ENCODE assay signal across 8 cellular contexts in genomic region chr11:59551651-59552521, GRCh38. TPM values are rescaled to one million over a fixed set of nuclear protein-coding genes. Genes with fewer than 3 reads are reported as not detected.
DNase-seq lines count a peak whose midpoint lies in the region; ATAC-seq, FAIRE-seq and TF ChIP-seq lines count a peak whose summit lies in the region.

No MANE protein-coding gene starts in this region.

- no peaks in the 10 kb centered on the region; a peak in 2 of 7 replicates for H3K36me3 Mint-ChIP-seq in H9 (ENCODE audit: insufficient read depth in 1 of 3, low read depth in 3 of 3)
- no peaks in the 10 kb centered on the region for H3K36me3 Mint-ChIP-seq in chondrocyte (ENCODE audit: low read depth)

- DNase-seq in AG04449 (ENCODE audit: low read depth, low spot score) = peak; percentile 57
- DNase-seq in H9 = peak; percentile 36
- peak; percentile 64 for DNase-seq in RCC 7860 (ENCODE audit: low spot score)
- no peak for DNase-seq in chondrocyte (ENCODE audit: low spot score)
- DNase-seq in lower lobe of right lung = no peak
- peak in 1 of 2 donors; percentile 56 for DNase-seq in thyroid gland

- peaks cover 18% of the 10 kb centered on the region for H3K27me3 Mint-ChIP-seq in H9 (ENCODE audit: low read depth)
- no peaks in the 10 kb centered on the region for H3K27me3 Mint-ChIP-seq in chondrocyte (ENCODE audit: low read depth)

- peaks cover 12% of the 10 kb centered on the region for H3K23me2 ChIP-seq in H9 (ENCODE audit: insufficient read length, low read depth, low read length, poor library complexity, severe bottlenecking)

- H2AFZ ChIP-seq in H9 (ENCODE audit: low read length) = no peak overlapping the region

- no peak overlapping the region for H3K56ac ChIP-seq in H9 (ENCODE audit: insufficient read length, low read depth, low read length)

- H3K27ac Mint-ChIP-seq in H9 (peak overlapping the region in 1 of 3 experiments; percentile 31; a peak in 1 of 7 replicates), chondrocyte (ENCODE audit: unreplicated experiment) (peak overlapping the region; percentile 96)

- H3K9me3 ChIP-seq in H9 (ENCODE audit: control insufficient read depth, low read depth, low read length) = no peaks in the 10 kb centered on the region
- no peaks in the 10 kb centered on the region for H3K9me3 ChIP-seq in lower lobe of right lung
- H3K9me3 ChIP-seq in thyroid gland = no peaks in the 10 kb centered on the region

- no peaks in the 10 kb centered on the region for H4K20me1 ChIP-seq in H9 (ENCODE audit: control insufficient read depth, insufficient read depth, insufficient read length)

- H3K4me3 Mint-ChIP-seq in H9 (peak overlapping the region; percentile 72 to 84), chondrocyte (ENCODE audit: unreplicated experiment) (peak overlapping the region; percentile 85)

- no peak overlapping the region for H3T11ph ChIP-seq in H9 (ENCODE audit: low read length)

- H3K18ac ChIP-seq in H9 (ENCODE audit: insufficient read length, low read depth, low read length) = no peak overlapping the region

- no peaks in the 10 kb centered on the region for H3K36me3 ChIP-seq in lower lobe of right lung
- no peaks in the 10 kb centered on the region for H3K36me3 ChIP-seq in thyroid gland

- ATAC-seq in lower lobe of right lung (peak in 1 of 2 donors; percentile 46), GM19467 (IDR thresholded peaks at IDR 0.05; ENCODE audit: unreplicated experiment) (no peak), HG03159 (IDR thresholded peaks at IDR 0.05; ENCODE audit: unreplicated experiment) (no peak)

- CTCF ChIA-PET in AG04449 (lab: Yijun Ruan, JAX) = interaction anchor here (4.0 kb wide), 1 partner anchor 14 kb away, joined by 38 read pairs; no protein-coding TSS in a partner anchor

- H4K91ac ChIP-seq in H9 (ENCODE audit: insufficient read length, low read depth, low read length) = no peak overlapping the region

- H3K4me3 ChIP-seq in AG04449 (ENCODE audit: low read depth, low read length) (peak overlapping the region; percentile 71), lower lobe of right lung (peak overlapping the region; percentile 56), thyroid gland (replicated peaks in 1 of 3) (peak overlapping the region in 2 of 3 donors; percentile 34 to 69)

- no peak for FAIRE-seq in RCC 7860 (lab: Jason Lieb, UNC)

- no CpG with 5 or more reads among the region's 30 CpGs for WGBS in H9 (ENCODE audit: extremely low coverage, insufficient read length, low lambda C conversion rate)
- WGBS in thyroid gland, 2 donors = 10 to 14% methylated on average over 30 of the region's 30 CpGs

- peaks cover 2 to 8% of the 10 kb centered on the region in 2 experiments; a peak in 2 of 5 replicates for H3K9me3 Mint-ChIP-seq in H9
- H3K9me3 Mint-ChIP-seq in chondrocyte (ENCODE audit: low read depth) = no peaks in the 10 kb centered on the region

- H3K27me3 ChIP-seq in H9 (ENCODE audit: insufficient read depth, low read length) (no peaks in the 10 kb centered on the region), lower lobe of right lung (ENCODE audit: low read depth) (no peaks in the 10 kb centered on the region), thyroid gland (no peaks in the 10 kb centered on the region)

- no peak overlapping the region for H2BK120ac ChIP-seq in H9 (ENCODE audit: low read depth, low read length, poor library complexity, severe bottlenecking)

- no peak overlapping the region for H3K4ac ChIP-seq in H9 (ENCODE audit: low read depth, low read length)

- H3K4me1 ChIP-seq in H9 (ENCODE audit: insufficient read depth, low read length) = 0 out of 2 replicates have a peak, but pooled peaks cover 4% of the 10 kb centered on the region
- peaks cover 27% of the 10 kb centered on the region for H3K4me1 ChIP-seq in lower lobe of right lung
- H3K4me1 ChIP-seq in thyroid gland = peaks cover 0 to 10% of the 10 kb centered on the region in 2 donors

- H3K79me1 ChIP-seq in H9 (ENCODE audit: insufficient read depth, low read depth, low read length, poor library complexity, severe bottlenecking) = no peaks in the 10 kb centered on the region

- no peak overlapping the region for H2BK20ac ChIP-seq in H9 (ENCODE audit: low read depth, low read length, poor library complexity, severe bottlenecking)

- POLR2A ChIA-PET in AG04449 (lab: Yijun Ruan, JAX) = interaction anchor here (1.5 kb wide), 1 partner anchor 9 kb away, joined by 4 read pairs; no protein-coding TSS in a partner anchor

- no peak for TF ChIP-seq POLR2A in thyroid gland (IDR thresholded peaks at IDR 0.05)

- no peaks in the 10 kb centered on the region for H3K79me2 ChIP-seq in H9 (ENCODE audit: insufficient read depth, low read length)

- no peak overlapping the region for H4K8ac ChIP-seq in H9 (replicated peaks; ENCODE audit: insufficient read length, low read depth, low read length)

- H3K4me1 Mint-ChIP-seq in H9 (peaks cover 17 to 25% of the 10 kb centered on the region in 2 experiments), chondrocyte (ENCODE audit: low read depth) (peaks cover 35% of the 10 kb centered on the region)

- TF ChIP-seq CTCF in AG04449 (IDR thresholded peaks at IDR 0.05; ENCODE audit: insufficient read depth, low read length, missing control alignments) (no peak), H9 (conservative IDR thresholded peaks at IDR 0.05) (no peak), chondrocyte (IDR thresholded peaks at IDR 0.05) (no peak), lower lobe of right lung (IDR thresholded peaks at IDR 0.05) (no peak), thyroid gland (IDR thresholded peaks at IDR 0.05) (no peak)

- no peak overlapping the region for H3K23ac ChIP-seq in H9 (ENCODE audit: insufficient read length, low read depth, low read length)

- H3K4me2 ChIP-seq in H9 (ENCODE audit: insufficient read depth, insufficient read length, low read length) = peak overlapping the region; percentile 92

- H3K27ac ChIP-seq in H9 (ENCODE audit: insufficient read length, low read depth, low read length) = no peak overlapping the region
- peak overlapping the region; percentile 76 for H3K27ac ChIP-seq in lower lobe of right lung
- peak overlapping the region; percentile 87 to 90 (median 89) for H3K27ac ChIP-seq in thyroid gland

- no peak overlapping the region for H3K9ac ChIP-seq in H9 (ENCODE audit: extremely low read depth, insufficient read length, low read length)

- no peak overlapping the region for H4K5ac ChIP-seq in H9 (ENCODE audit: insufficient read length, low read depth, low read length)

- no peak overlapping the region for H2BK12ac ChIP-seq in H9 (ENCODE audit: insufficient read length, low read depth, low read length)

- H2BK5ac ChIP-seq in H9 (ENCODE audit: insufficient read length, low read length) = no peak overlapping the region

- intact Hi-C loops in lower lobe of right lung (cut with DNase I) (no loop called here), thyroid gland (cut with DNase I) (loop anchor here (10.0 kb wide), 2 partner anchors 63 to 113 kb away; partner anchors contain the start of genes OSBP and PATL1)

- H2BK15ac ChIP-seq in H9 (ENCODE audit: low read depth, low read length) = no peak overlapping the region

- no peak overlapping the region for H2AK5ac ChIP-seq in H9 (ENCODE audit: insufficient read length, low read length)

- H3K14ac ChIP-seq in H9 (ENCODE audit: insufficient read depth, low read length) = no peak overlapping the region

RNA-seq across cellular contexts. Expression of gene OR4D9, which starts 40.5 kb away (rescaled TPM):
- total RNA-seq in H9 (2021) (not detected in 2 replicates), chondrocyte (not detected in 3 replicates), lower lobe of right lung (not detected), thyroid gland (not detected)

RNA-seq across cellular contexts. Expression of gene OR4D11, which starts 48.5 kb away (rescaled TPM):
- total RNA-seq in H9 (2021) = not detected in 2 replicates
- not detected in 3 replicates for total RNA-seq in chondrocyte
- not detected for total RNA-seq in lower lobe of right lung
- not detected for total RNA-seq in thyroid gland

Comparison
In these comparisons a context has a peak if more than half of its experiments do, and no peak if none do; other contexts are left out.
1. DNase-seq: peak in AG04449 (single experiment), H9 (single experiment) and RCC 7860 (single experiment); none in chondrocyte (single experiment) and lower lobe of right lung (single experiment).
2. Peak in every context shown above with its lines, with median percentiles within 50 percentile points of each other: H3K4me3 ChIP-seq.